In genomic region chr5:96881511-96882115, GRCh38 we compare ENCODE assay signal across 1 cellular context.
TF ChIP-seq lines count a peak whose summit lies in the region.

No MANE protein-coding gene starts in this region.

TF ChIP-seq in K562, 482 proteins besides CTCF, POLR2A, EP300 and RAD21 (continued from another document):
- TF ChIP-seq HMBOX1 (IDR thresholded peaks at IDR 0.05) (peak; percentile 69; the same call in 1 of the 2 replicates), BRCA1 (IDR thresholded peaks at IDR 0.05) (no peak), BRCA1 (CRISPR knock-in tag; IDR thresholded peaks at IDR 0.05) (no peak), TEAD4 (IDR thresholded peaks at IDR 0.05; ENCODE audit: low read length) (peak; percentile 23; the same call in 1 of the 2 replicates), TEAD4 (CRISPR knock-in tag; IDR thresholded peaks at IDR 0.05; ENCODE audit: borderline replicate concordance) (no peak), HSF4 (CRISPR knock-in tag; IDR thresholded peaks at IDR 0.05; ENCODE audit: borderline replicate concordance) (no peak), RCOR1 (IDR thresholded peaks at IDR 0.05; ENCODE audit: borderline replicate concordance in 1 of 2, low read depth in 2 of 2, low read length in 2 of 2) (peak in 1 of 2 experiments; percentile 18; a peak in 1 of 4 replicates), HDAC1 (IDR thresholded peaks at IDR 0.05) (0 out of 4 replicates have a peak, but pooled peaks of 1 of the 2 experiments have one; percentile 21), ZNF696 (CRISPR knock-in tag; conservative IDR thresholded peaks at IDR 0.05) (no peak), MITF (IDR thresholded peaks at IDR 0.05) (peak; percentile 68), MLLT1 (IDR thresholded peaks at IDR 0.05) (no peak), RNF2 (IDR thresholded peaks at IDR 0.05) (no peak), SMARCC2 (IDR thresholded peaks at IDR 0.05; ENCODE audit: low read depth) (0 out of 2 replicates have a peak, but pooled peaks have one; percentile 40), SMARCE1 (IDR thresholded peaks at IDR 0.05) (peak; percentile 82), E2F8 (IDR thresholded peaks at IDR 0.05; ENCODE audit: low read depth, partially characterized antibody) (no peak), GTF3C2 (IDR thresholded peaks at IDR 0.05; ENCODE audit: borderline replicate concordance, extremely low read depth, insufficient read length) (no peak), FOSL1 (tag; conservative IDR thresholded peaks at IDR 0.05) (peak; percentile 92), SIN3A (IDR thresholded peaks at IDR 0.05; ENCODE audit: borderline replicate concordance in 2 of 2, control insufficient read depth in 1 of 2, low read depth in 2 of 2, low read length in 2 of 2) (no peak), MBD2 (IDR thresholded peaks at IDR 0.05; ENCODE audit: borderline replicate concordance, low read depth) (0 out of 2 replicates have a peak, but pooled peaks have one; percentile 24), PHTF2 (CRISPR knock-in tag; IDR thresholded peaks at IDR 0.05) (no peak), RBM17 (IDR thresholded peaks at IDR 0.05; ENCODE audit: borderline replicate concordance, low read depth, low read length) (no peak), ATF6 (CRISPR knock-in tag; IDR thresholded peaks at IDR 0.05) (no peak), CBX3 (IDR thresholded peaks at IDR 0.05; ENCODE audit: borderline replicate concordance in 1 of 2, low read length in 2 of 2) (peak in 1 of 2 experiments; percentile 26; a peak in 1 of 3 replicates), POLR2B (IDR thresholded peaks at IDR 0.05; ENCODE audit: low read depth, partially characterized antibody) (no peak), DPF2 (IDR thresholded peaks at IDR 0.05) (peak; percentile 69), ZNF133 (CRISPR knock-in tag; IDR thresholded peaks at IDR 0.05) (no peak), ZMIZ1 (IDR thresholded peaks at IDR 0.05; ENCODE audit: low read depth in 2 of 2, low read length in 2 of 2) (no peak), PYGO2 (tag; IDR thresholded peaks at IDR 0.05) (no peak), JUN (IDR thresholded peaks at IDR 0.05; ENCODE audit: borderline replicate concordance, low read depth, low read length) (peak; percentile 91), JUN (CRISPR knock-in tag; IDR thresholded peaks at IDR 0.05; ENCODE audit: borderline replicate concordance) (no peak), JUND (IDR thresholded peaks at IDR 0.05; ENCODE audit: borderline replicate concordance, low read depth, low read length) (peak; percentile 94), JUND (tag; IDR thresholded peaks at IDR 0.05; ENCODE audit: borderline replicate concordance, low read depth, low read length) (peak; percentile 94), L3MBTL2 (IDR thresholded peaks at IDR 0.05) (0 out of 2 replicates have a peak, but pooled peaks have one; percentile 17), BRD9 (IDR thresholded peaks at IDR 0.05; ENCODE audit: low read depth, partially characterized antibody) (no peak), CTBP1 (IDR thresholded peaks at IDR 0.05; ENCODE audit: borderline replicate concordance) (peak; percentile 33; the same call in 1 of the 2 replicates), ZNF75A (CRISPR knock-in tag; IDR thresholded peaks at IDR 0.05) (no peak), JUNB (CRISPR knock-in tag; conservative IDR thresholded peaks at IDR 0.05) (peak; percentile 65; the same call in 1 of the 2 replicates), FOS (IDR thresholded peaks at IDR 0.05; ENCODE audit: extremely low read depth, insufficient read length) (peak; percentile 29), DEAF1 (CRISPR knock-in tag; IDR thresholded peaks at IDR 0.05) (no peak), ZNF589 (CRISPR knock-in tag; IDR thresholded peaks at IDR 0.05; ENCODE audit: low read depth) (peak; percentile 62; the same call in 1 of the 2 replicates), MTA3 (IDR thresholded peaks at IDR 0.05; ENCODE audit: borderline replicate concordance) (0 out of 2 replicates have a peak, but pooled peaks have one; percentile 31)
